Comparison of ENCODE assay signal across 1 cellular context in genomic region chr12:121295746-121296617, GRCh38.
A peak's percentile ranks its signal among the peaks of the same experiment; 100 is the strongest.
TF ChIP-seq lines count a peak whose summit lies in the region.

No MANE protein-coding gene starts in this region.

TF ChIP-seq in K562, 482 proteins besides CTCF, POLR2A, EP300 and RAD21 (continued from another document and continues in another):
- TF ChIP-seq, protein P1, sequence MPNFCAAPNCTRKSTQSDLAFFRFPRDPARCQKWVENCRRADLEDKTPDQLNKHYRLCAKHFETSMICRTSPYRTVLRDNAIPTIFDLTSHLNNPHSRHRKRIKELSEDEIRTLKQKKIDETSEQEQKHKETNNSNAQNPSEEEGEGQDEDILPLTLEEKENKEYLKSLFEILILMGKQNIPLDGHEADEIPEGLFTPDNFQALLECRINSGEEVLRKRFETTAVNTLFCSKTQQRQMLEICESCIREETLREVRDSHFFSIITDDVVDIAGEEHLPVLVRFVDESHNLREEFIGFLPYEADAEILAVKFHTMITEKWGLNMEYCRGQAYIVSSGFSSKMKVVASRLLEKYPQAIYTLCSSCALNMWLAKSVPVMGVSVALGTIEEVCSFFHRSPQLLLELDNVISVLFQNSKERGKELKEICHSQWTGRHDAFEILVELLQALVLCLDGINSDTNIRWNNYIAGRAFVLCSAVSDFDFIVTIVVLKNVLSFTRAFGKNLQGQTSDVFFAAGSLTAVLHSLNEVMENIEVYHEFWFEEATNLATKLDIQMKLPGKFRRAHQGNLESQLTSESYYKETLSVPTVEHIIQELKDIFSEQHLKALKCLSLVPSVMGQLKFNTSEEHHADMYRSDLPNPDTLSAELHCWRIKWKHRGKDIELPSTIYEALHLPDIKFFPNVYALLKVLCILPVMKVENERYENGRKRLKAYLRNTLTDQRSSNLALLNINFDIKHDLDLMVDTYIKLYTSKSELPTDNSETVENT (CRISPR knock-in tag; IDR thresholded peaks at IDR 0.05) = 0 out of 2 replicates have a peak, but pooled peaks have one; percentile 25
- TF ChIP-seq BRD9 (IDR thresholded peaks at IDR 0.05; ENCODE audit: low read depth, partially characterized antibody) (no peak), DNMT1 (IDR thresholded peaks at IDR 0.05) (no peak), ARNT (IDR thresholded peaks at IDR 0.05) (no peak), TAF9B (IDR thresholded peaks at IDR 0.05; ENCODE audit: partially characterized antibody) (no peak), PHF21A (IDR thresholded peaks at IDR 0.05; ENCODE audit: borderline replicate concordance, low read depth) (no peak), MCM7 (IDR thresholded peaks at IDR 0.05) (no peak), HMG20A (CRISPR knock-in tag; conservative IDR thresholded peaks at IDR 0.05) (no peak), SIN3A (IDR thresholded peaks at IDR 0.05; ENCODE audit: borderline replicate concordance in 2 of 2, control insufficient read depth in 1 of 2, low read depth in 2 of 2, low read length in 2 of 2) (peak; percentile 7 to 87; a peak in 2 of 4 replicates), ZBTB40 (IDR thresholded peaks at IDR 0.05) (0 out of 2 replicates have a peak, but pooled peaks have one; percentile 38), ZBTB40 (CRISPR knock-in tag; IDR thresholded peaks at IDR 0.05) (no peak), BHLHE40 (IDR thresholded peaks at IDR 0.05; ENCODE audit: low read length) (no peak), KAT8 (IDR thresholded peaks at IDR 0.05; ENCODE audit: low read depth) (no peak), GTF2E2 (tag; IDR thresholded peaks at IDR 0.05) (no peak), RCOR1 (IDR thresholded peaks at IDR 0.05; ENCODE audit: borderline replicate concordance in 1 of 2, low read depth in 2 of 2, low read length in 2 of 2) (no peak), E2F5 (CRISPR knock-in tag; IDR thresholded peaks at IDR 0.05) (no peak), DPF2 (IDR thresholded peaks at IDR 0.05) (no peak), JUN (IDR thresholded peaks at IDR 0.05; ENCODE audit: borderline replicate concordance, low read depth, low read length) (no peak), JUN (CRISPR knock-in tag; IDR thresholded peaks at IDR 0.05; ENCODE audit: borderline replicate concordance) (0 out of 2 replicates have a peak, but pooled peaks have one; percentile 39), HDAC2 (IDR thresholded peaks at IDR 0.05) (peak; percentile 32; the same call in 1 of the 2 replicates), HNRNPL (IDR thresholded peaks at IDR 0.05; ENCODE audit: low read depth, low read length) (peak; percentile 50; the same call in 1 of the 2 replicates), CBFB (CRISPR knock-in tag; IDR thresholded peaks at IDR 0.05) (peak; percentile 19), FOXK1 (CRISPR knock-in tag; IDR thresholded peaks at IDR 0.05; ENCODE audit: borderline replicate concordance) (no peak), CBFA2T2 (conservative IDR thresholded peaks at IDR 0.05) (no peak), TEAD1 (CRISPR knock-in tag; IDR thresholded peaks at IDR 0.05) (no peak), MNT (conservative IDR thresholded peaks at IDR 0.05) (peak; percentile 95 to 96), TEAD2 (tag; IDR thresholded peaks at IDR 0.05) (no peak), IRF1 (CRISPR knock-in tag; IDR thresholded peaks at IDR 0.05; ENCODE audit: borderline replicate concordance) (no peak), TGIF2 (CRISPR knock-in tag; IDR thresholded peaks at IDR 0.05) (0 out of 2 replicates have a peak, but pooled peaks have one; percentile 90), POU5F1 (IDR thresholded peaks at IDR 0.05; ENCODE audit: borderline replicate concordance, low read depth, low read length, partially characterized antibody) (no peak), GABPB1 (CRISPR knock-in tag; IDR thresholded peaks at IDR 0.05) (0 out of 2 replicates have a peak, but pooled peaks have one; percentile 41), TBL1XR1 (IDR thresholded peaks at IDR 0.05; ENCODE audit: low read length in 2 of 2) (no peak), ZNF583 (CRISPR knock-in tag; IDR thresholded peaks at IDR 0.05) (no peak), MEF2A (IDR thresholded peaks at IDR 0.05; ENCODE audit: control insufficient read depth, low read depth, low read length) (no peak), ZNF79 (CRISPR knock-in tag; IDR thresholded peaks at IDR 0.05; ENCODE audit: low read depth) (no peak), ZFX (CRISPR knock-in tag; IDR thresholded peaks at IDR 0.05) (peak; percentile 49; the same call in 1 of the 2 replicates), RUNX1 (IDR thresholded peaks at IDR 0.05; ENCODE audit: low read depth) (no peak)
- TF ChIP-seq, protein P2, sequence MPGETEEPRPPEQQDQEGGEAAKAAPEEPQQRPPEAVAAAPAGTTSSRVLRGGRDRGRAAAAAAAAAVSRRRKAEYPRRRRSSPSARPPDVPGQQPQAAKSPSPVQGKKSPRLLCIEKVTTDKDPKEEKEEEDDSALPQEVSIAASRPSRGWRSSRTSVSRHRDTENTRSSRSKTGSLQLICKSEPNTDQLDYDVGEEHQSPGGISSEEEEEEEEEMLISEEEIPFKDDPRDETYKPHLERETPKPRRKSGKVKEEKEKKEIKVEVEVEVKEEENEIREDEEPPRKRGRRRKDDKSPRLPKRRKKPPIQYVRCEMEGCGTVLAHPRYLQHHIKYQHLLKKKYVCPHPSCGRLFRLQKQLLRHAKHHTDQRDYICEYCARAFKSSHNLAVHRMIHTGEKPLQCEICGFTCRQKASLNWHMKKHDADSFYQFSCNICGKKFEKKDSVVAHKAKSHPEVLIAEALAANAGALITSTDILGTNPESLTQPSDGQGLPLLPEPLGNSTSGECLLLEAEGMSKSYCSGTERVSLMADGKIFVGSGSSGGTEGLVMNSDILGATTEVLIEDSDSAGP (CRISPR knock-in tag; IDR thresholded peaks at IDR 0.05) = no peak
- TF ChIP-seq, protein P3, sequence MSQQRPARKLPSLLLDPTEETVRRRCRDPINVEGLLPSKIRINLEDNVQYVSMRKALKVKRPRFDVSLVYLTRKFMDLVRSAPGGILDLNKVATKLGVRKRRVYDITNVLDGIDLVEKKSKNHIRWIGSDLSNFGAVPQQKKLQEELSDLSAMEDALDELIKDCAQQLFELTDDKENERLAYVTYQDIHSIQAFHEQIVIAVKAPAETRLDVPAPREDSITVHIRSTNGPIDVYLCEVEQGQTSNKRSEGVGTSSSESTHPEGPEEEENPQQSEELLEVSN (IDR thresholded peaks at IDR 0.05; ENCODE audit: borderline replicate concordance in 1 of 2, extremely low read depth in 1 of 2, insufficient read depth in 1 of 2, insufficient read length in 1 of 2, low read depth in 1 of 2, low read length in 1 of 2, poor library complexity in 1 of 2, severe bottlenecking in 1 of 2) = no peak
- TF ChIP-seq, protein P4, sequence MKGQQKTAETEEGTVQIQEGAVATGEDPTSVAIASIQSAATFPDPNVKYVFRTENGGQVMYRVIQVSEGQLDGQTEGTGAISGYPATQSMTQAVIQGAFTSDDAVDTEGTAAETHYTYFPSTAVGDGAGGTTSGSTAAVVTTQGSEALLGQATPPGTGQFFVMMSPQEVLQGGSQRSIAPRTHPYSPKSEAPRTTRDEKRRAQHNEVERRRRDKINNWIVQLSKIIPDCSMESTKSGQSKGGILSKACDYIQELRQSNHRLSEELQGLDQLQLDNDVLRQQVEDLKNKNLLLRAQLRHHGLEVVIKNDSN (CRISPR knock-in tag; IDR thresholded peaks at IDR 0.05) = peak; percentile 25; the same call in 1 of the 2 replicates
- TF ChIP-seq, protein P5, sequence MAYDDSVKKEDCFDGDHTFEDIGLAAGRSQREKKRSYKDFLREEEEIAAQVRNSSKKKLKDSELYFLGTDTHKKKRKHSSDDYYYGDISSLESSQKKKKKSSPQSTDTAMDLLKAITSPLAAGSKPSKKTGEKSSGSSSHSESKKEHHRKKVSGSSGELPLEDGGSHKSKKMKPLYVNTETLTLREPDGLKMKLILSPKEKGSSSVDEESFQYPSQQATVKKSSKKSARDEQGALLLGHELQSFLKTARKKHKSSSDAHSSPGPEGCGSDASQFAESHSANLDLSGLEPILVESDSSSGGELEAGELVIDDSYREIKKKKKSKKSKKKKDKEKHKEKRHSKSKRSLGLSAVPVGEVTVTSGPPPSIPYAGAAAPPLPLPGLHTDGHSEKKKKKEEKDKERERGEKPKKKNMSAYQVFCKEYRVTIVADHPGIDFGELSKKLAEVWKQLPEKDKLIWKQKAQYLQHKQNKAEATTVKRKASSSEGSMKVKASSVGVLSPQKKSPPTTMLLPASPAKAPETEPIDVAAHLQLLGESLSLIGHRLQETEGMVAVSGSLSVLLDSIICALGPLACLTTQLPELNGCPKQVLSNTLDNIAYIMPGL (CRISPR knock-in tag; IDR thresholded peaks at IDR 0.05) = no peak
